Comparison of ENCODE assay signal across 29 cellular contexts in the genomic region with DNA sequence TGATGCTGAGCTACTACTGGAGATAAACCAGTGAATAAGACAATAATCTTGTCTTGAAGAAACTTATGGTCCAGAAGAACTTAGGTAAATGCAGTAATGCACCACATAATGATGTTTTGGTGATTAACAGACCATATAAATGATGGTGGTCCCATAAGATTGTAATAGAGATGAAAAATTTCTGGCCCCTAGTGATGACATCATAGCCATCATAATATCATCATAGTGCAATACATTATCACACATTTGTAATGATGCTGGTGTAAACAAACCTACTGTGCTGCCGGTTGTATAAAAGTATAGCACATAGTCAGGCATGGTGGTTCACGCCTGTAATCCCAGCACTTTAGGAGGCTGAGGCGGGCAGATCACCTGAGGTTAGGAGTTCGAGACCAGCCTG.
DNase-seq lines count a peak whose midpoint lies in the region; ATAC-seq, FAIRE-seq and TF ChIP-seq lines count a peak whose summit lies in the region.
"Had no signal": no experiment of that assay in that cellular context is flagged by ENCODE, and none has a peak within 500 bp of the region (broad histone marks: within the 10 kb centered on the region; RNA-seq: fewer than 3 reads in every experiment).

No MANE protein-coding gene starts in this region.

- H4K20me1 ChIP-seq in HepG2 (ENCODE audit: insufficient read depth, low read length) = no peaks in the 10 kb centered on the region
- H4K20me1 ChIP-seq: BLaER1; BLaER1 treated with 17β-estradiol and CSF1 and Interleukin-3, amounts not matched to agents 10 nM and 100 nM had no signal

- H3K9me3 ChIP-seq in HepG2 (ENCODE audit: low read length) (no peaks in the 10 kb centered on the region), right lobe of liver (no peaks in the 10 kb centered on the region)
- H3K9me3 ChIP-seq: A549; BE2C; BLaER1; BLaER1 treated with 17β-estradiol and CSF1 and Interleukin-3, amounts not matched to agents 10 nM and 100 nM; Caco-2 had no signal

- in situ Hi-C loops in HepG2 (cut with HindIII; ENCODE audit: extremely low pct_ligation_motif_present, low pct_unique_long_range_greater_than_20kb) = loop anchor here (25.0 kb wide), 1 partner anchor 845 kb away; a partner anchor contains a TSS

- H3K4me1 ChIP-seq in HepG2 (ENCODE audit: insufficient read depth, low read length) (no peaks in the 10 kb centered on the region), right lobe of liver (no peaks in the 10 kb centered on the region)
- H3K4me1 ChIP-seq: A549; BE2C; BLaER1; BLaER1 treated with 17β-estradiol and CSF1 and Interleukin-3, amounts not matched to agents 10 nM and 100 nM; Caco-2 had no signal

- DNase-seq in HepG2 (ENCODE audit: low spot score) (no peak), right lobe of liver (no peak)
- DNase-seq: 8988T; ACHN; AML-193; BE2C; C1 segment of cervical spinal cord; Caco-2; Calu3; CD4-positive, alpha-beta memory T cell; CD4-positive, alpha-beta T cell; CD4-positive, CD25-positive, alpha-beta regulatory T cell; CD8-positive, alpha-beta memory T cell; CD8-positive, alpha-beta T cell; COR-L47; DMS 273 treated with DMSO at 0.1 percent for 48 hours; DMS153; DMS53; DMS79; DMS79 treated with DMSO at 0.1 percent for 48 hours; DND-41; EL had no signal

- H3K4me3 ChIP-seq in HepG2 (replicated peaks in 1 of 3; ENCODE audit: insufficient read depth in 1 of 3, low read depth in 2 of 3, low read length in 3 of 3) (no peak overlapping the region), right lobe of liver (no peak overlapping the region)
- H3K4me3 ChIP-seq: A549; BLaER1; BLaER1 treated with 17β-estradiol and CSF1 and Interleukin-3, amounts not matched to agents 10 nM and 100 nM had no signal

- no peak overlapping the region for H3K27ac ChIP-seq in HepG2 (ENCODE audit: extremely low read length, insufficient read depth, low read length)
- no peak overlapping the region for H3K27ac ChIP-seq in right lobe of liver
- H3K27ac ChIP-seq: 22Rv1; A549; BLaER1; BLaER1 treated with 17β-estradiol and CSF1 and Interleukin-3, amounts not matched to agents 10 nM and 100 nM; C4-2B had no signal

- POLR2A ChIA-PET in HepG2 (lab: Yijun Ruan, JAX) = no interaction called here

- H3K27me3 ChIP-seq in HepG2 (ENCODE audit: control insufficient read depth in 1 of 2, insufficient read depth in 2 of 2, low read length in 2 of 2) (no peaks in the 10 kb centered on the region), right lobe of liver (no peaks in the 10 kb centered on the region)
- H3K27me3 ChIP-seq: BE2C; BLaER1; BLaER1 treated with 17β-estradiol and CSF1 and Interleukin-3, amounts not matched to agents 10 nM and 100 nM had no signal

- no peaks in the 10 kb centered on the region for H3K79me2 ChIP-seq in HepG2 (ENCODE audit: insufficient read depth, low read length)

- FAIRE-seq in HepG2 (lab: Jason Lieb, UNC) = no peak
- FAIRE-seq: A204.1, A549, D721Med had no signal

- WGBS in HepG2 (ENCODE audit: low lambda C conversion rate) = 4% methylated on average over 4 of the region's 4 CpGs
- 49% methylated on average over 4 of the region's 4 CpGs for WGBS in right lobe of liver (ENCODE audit: insufficient coverage, low coverage, low lambda C conversion rate, missing lambda C conversion rate)

- no peak overlapping the region for H3K9ac ChIP-seq in HepG2 (ENCODE audit: insufficient read depth, low read depth, low read length)
- H3K9ac ChIP-seq: BLaER1; BLaER1 treated with 17β-estradiol and CSF1 and Interleukin-3, amounts not matched to agents 10 nM and 100 nM had no signal

- CTCF ChIA-PET in HepG2 (lab: Yijun Ruan, JAX; ENCODE audit: low intra/inter-chr PET ratio, low total read pairs) = no interaction called here

- no peak for TF ChIP-seq EP300 in HepG2 (IDR thresholded peaks at IDR 0.05; ENCODE audit: low read depth in 2 of 2, low read length in 2 of 2)
- no peak for TF ChIP-seq EP300 in HepG2 (CRISPR knock-in tag; IDR thresholded peaks at IDR 0.05; ENCODE audit: borderline replicate concordance)

- no peak overlapping the region for H2AFZ ChIP-seq in HepG2 (ENCODE audit: low read length)

- intact Hi-C loops in HepG2 (cut with micrococcal nuclease; ENCODE audit: unreplicated experiment) (loop anchor here (10.0 kb wide), 1 partner anchor 1832 kb away; no protein-coding TSS in a partner anchor), right lobe of liver (cut with DNase I) (no loop called here)

- BruUV-seq in HepG2 (replicated peaks; lab: Mats Ljungman, UMichigan) = no TSS peak

- no peak for TF ChIP-seq RAD21 in HepG2 (CRISPR knock-in tag; IDR thresholded peaks at IDR 0.05)

- no peak for TF ChIP-seq POLR2A in HepG2 (IDR thresholded peaks at IDR 0.05; ENCODE audit: insufficient read depth in 1 of 2, low read depth in 2 of 2, low read length in 2 of 2)
- TF ChIP-seq POLR2A in right lobe of liver (IDR thresholded peaks at IDR 0.05) = no peak

- TF ChIP-seq CTCF in HepG2 (CRISPR knock-in tag; IDR thresholded peaks at IDR 0.05) (no peak), right lobe of liver (IDR thresholded peaks at IDR 0.05) (no peak)

- no peak overlapping the region for H3K4me2 ChIP-seq in HepG2 (ENCODE audit: low read depth, low read length)
- H3K4me2 ChIP-seq: A549; BLaER1; BLaER1 treated with 17β-estradiol and CSF1 and Interleukin-3, amounts not matched to agents 10 nM and 100 nM had no signal

- no peak for ATAC-seq in HepG2
- no peak for ATAC-seq in right lobe of liver
- ATAC-seq: A549; CD8-positive, alpha-beta T cell had no signal

- H3K36me3 ChIP-seq in HepG2 (replicated peaks in 1 of 2; ENCODE audit: control insufficient read depth in 1 of 2, insufficient read depth in 2 of 2, low read length in 2 of 2) (no peaks in the 10 kb centered on the region), right lobe of liver (no peaks in the 10 kb centered on the region)
- H3K36me3 ChIP-seq: BE2C; BLaER1; BLaER1 treated with 17β-estradiol and CSF1 and Interleukin-3, amounts not matched to agents 10 nM and 100 nM had no signal

TF ChIP-seq in HepG2, 621 proteins besides CTCF, POLR2A, EP300 and RAD21:
- TF ChIP-seq SCMH1 (CRISPR knock-in tag; IDR thresholded peaks at IDR 0.05; ENCODE audit: borderline replicate concordance) (no peak), ATF7 (IDR thresholded peaks at IDR 0.05) (peak; percentile 86), ATF7 (CRISPR knock-in tag; IDR thresholded peaks at IDR 0.05) (no peak), CREB1 (IDR thresholded peaks at IDR 0.05) (peak; percentile 72), CREB1 (CRISPR knock-in tag; IDR thresholded peaks at IDR 0.05) (no peak)
- TF ChIP-seq, protein P1, sequence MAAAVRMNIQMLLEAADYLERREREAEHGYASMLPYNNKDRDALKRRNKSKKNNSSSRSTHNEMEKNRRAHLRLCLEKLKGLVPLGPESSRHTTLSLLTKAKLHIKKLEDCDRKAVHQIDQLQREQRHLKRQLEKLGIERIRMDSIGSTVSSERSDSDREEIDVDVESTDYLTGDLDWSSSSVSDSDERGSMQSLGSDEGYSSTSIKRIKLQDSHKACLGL (CRISPR knock-in tag; IDR thresholded peaks at IDR 0.05) = no peak
TF ChIP-seq in HepG2: peak in this region for 2.
